1 cellular context compared by ENCODE assay signal in genomic region chr4:7120341-7120740, GRCh38.
TF ChIP-seq lines count a peak whose summit lies in the region.

No MANE protein-coding gene starts in this region.

TF ChIP-seq in HCT116, 20 proteins besides CTCF, POLR2A, EP300 and RAD21 (continued from another document):
- no peak for TF ChIP-seq ATF3 (IDR thresholded peaks at IDR 0.05)
- TF ChIP-seq ZFX (IDR thresholded peaks at IDR 0.05): no peak
- no peak for TF ChIP-seq EZH2phosphoT487 (IDR thresholded peaks at IDR 0.05; ENCODE audit: borderline replicate concordance)
- TF ChIP-seq JUND (IDR thresholded peaks at IDR 0.05): no peak
TF ChIP-seq in HCT116: peak in this region for 0.
